8 cellular contexts compared by ENCODE assay signal in genomic region chr19:36687214-36688056, GRCh38. TPM values are rescaled to one million over a fixed set of nuclear protein-coding genes. Genes with fewer than 3 reads are reported as not detected.
DNase-seq lines count a peak whose midpoint lies in the region; ATAC-seq, FAIRE-seq and TF ChIP-seq lines count a peak whose summit lies in the region.

Gene ZNF567 (plus strand): TSS chr19:36687612. CDS start chr19:36694868, 7,256 bp downstream.

- peak within 1 kb of the TSS; percentile 99 for H2AFZ ChIP-seq in mammary epithelial cell (ENCODE audit: low read depth, low read length)

- TF ChIP-seq CTCF in VCaP (conservative IDR thresholded peaks at IDR 0.05) (no peak), mammary epithelial cell (conservative IDR thresholded peaks at IDR 0.05 in 1 of 2, IDR thresholded peaks at IDR 0.05 in 1 of 2; ENCODE audit: extremely low read depth in 1 of 2, insufficient read depth in 1 of 2, low read depth in 1 of 2, low read length in 2 of 2) (peak in 1 of 2 donors; percentile 11)

- peaks cover 57% of the 10 kb centered on the region for H3K79me2 ChIP-seq in mammary epithelial cell (ENCODE audit: insufficient read depth, low read length)

- H3K9me3 ChIP-seq in mammary epithelial cell (replicated peaks; ENCODE audit: insufficient read depth, low read length) (peaks cover 9% of the 10 kb centered on the region), iPS-20b (ENCODE audit: insufficient read depth, low read depth, low read length) (peaks cover 22% of the 10 kb centered on the region), skeletal muscle tissue (ENCODE audit: control insufficient read depth in 3 of 3, low read length in 3 of 3) (peaks cover 2 to 5% (median 4%) of the 10 kb centered on the region in 3 donors)

- intact Hi-C loops in mammary epithelial cell (cut with micrococcal nuclease), result loop anchor here (1.0 to 10.0 kb wide), 4 partner anchors 21 to 310 kb away; partner anchors contain the start of genes ZFP14, ZNF345, ZNF461 and ZNF529

- H3K27ac ChIP-seq in VCaP, result peak within 1 kb of the TSS; percentile 82
- peak within 1 kb of the TSS; percentile 69 for H3K27ac ChIP-seq in mammary epithelial cell (ENCODE audit: insufficient read depth, low read depth, low read length)
- H3K27ac ChIP-seq in iPS-20b (ENCODE audit: low read length), result no peak within 1 kb of the TSS
- H3K27ac ChIP-seq in skeletal muscle tissue (ENCODE audit: low read depth, low read length), result peak within 1 kb of the TSS; percentile 64

- peak; percentile 96 for FAIRE-seq in A204.1 (lab: Jason Lieb, UNC)

- H3K4me2 ChIP-seq in mammary epithelial cell (ENCODE audit: insufficient read depth, low read depth, low read length), result peak within 1 kb of the TSS; percentile 87

- no peaks in the 10 kb centered on the region for H3K4me1 ChIP-seq in mammary epithelial cell (ENCODE audit: insufficient read depth, low read length)
- no peaks in the 10 kb centered on the region for H3K4me1 ChIP-seq in iPS-20b (ENCODE audit: insufficient read depth, low read length)
- H3K4me1 ChIP-seq in skeletal muscle tissue (ENCODE audit: control insufficient read depth in 3 of 3, insufficient read depth in 3 of 3, low read length in 3 of 3), result peaks cover 11 to 25% (median 14%) of the 10 kb centered on the region in 3 donors

- H3K27me3 ChIP-seq in mammary epithelial cell (ENCODE audit: insufficient read depth, low read length) (no peaks in the 10 kb centered on the region), iPS-20b (ENCODE audit: insufficient read depth, low read length) (no peaks in the 10 kb centered on the region), skeletal muscle tissue (ENCODE audit: control insufficient read depth in 3 of 3, insufficient read depth in 3 of 3, low read length in 3 of 3) (no peaks in the 10 kb centered on the region)

- ATAC-seq in GM18858 (IDR thresholded peaks at IDR 0.05; ENCODE audit: unreplicated experiment), result peak; percentile 67
- peak; percentile 90 for ATAC-seq in HG03066 (IDR thresholded peaks at IDR 0.05; ENCODE audit: low read depth, unreplicated experiment)

- CTCF ChIA-PET in mammary epithelial cell (lab: Charles Lee; ENCODE audit: low non-redundant PET), result no interaction called here

- peaks cover 6% of the 10 kb centered on the region for H3K36me3 ChIP-seq in mammary epithelial cell (ENCODE audit: insufficient read depth, low read length)
- peaks cover 34% of the 10 kb centered on the region for H3K36me3 ChIP-seq in iPS-20b (ENCODE audit: insufficient read depth, low read depth, low read length)
- H3K36me3 ChIP-seq in skeletal muscle tissue (ENCODE audit: control insufficient read depth in 3 of 3, insufficient read depth in 3 of 3, low read length in 3 of 3), result peaks cover 29 to 47% (median 32%) of the 10 kb centered on the region in 3 donors

- WGBS in mammary epithelial cell (ENCODE audit: low coverage, missing lambda C conversion rate), result 2% methylated on average over 31 of the region's 69 CpGs

- no TSS peak for BruUV-seq in mammary epithelial cell (replicated peaks; lab: Mats Ljungman, UMichigan)

- peak; percentile 95 for DNase-seq in NCI-H2171 treated with DMSO at 0.1 percent for 48 hours (lab: John Stamatoyannopoulos, UW)
- DNase-seq in mammary epithelial cell, result peak; percentile 96

- in situ Hi-C loops in mammary epithelial cell (cut with MboI; ENCODE audit: low sequenced_read_pairs in 2 of 2), result no loop called here

- H3K4me3 ChIP-seq in mammary epithelial cell (replicated peaks in 1 of 3; ENCODE audit: insufficient read depth in 1 of 3, low read depth in 2 of 3, low read length in 3 of 3) (peak within 1 kb of the TSS; percentile 75 to 92 (median 90)), iPS-20b (ENCODE audit: low read length) (peak within 1 kb of the TSS; percentile 97), skeletal muscle tissue (ENCODE audit: low read length in 3 of 3) (peak within 1 kb of the TSS; percentile 82 to 100 (median 99))

- dilution Hi-C loops in mammary epithelial cell (cut with HindIII; ENCODE audit: low sequenced_read_pairs), result no loop called here

- H4K20me1 ChIP-seq in mammary epithelial cell (ENCODE audit: insufficient read depth, low read length), result no peaks in the 10 kb centered on the region

- H3K9ac ChIP-seq in mammary epithelial cell (ENCODE audit: insufficient read depth, low read length), result peak within 1 kb of the TSS; percentile 91
- peak within 1 kb of the TSS; percentile 95 for H3K9ac ChIP-seq in iPS-20b (ENCODE audit: low read depth, low read length)
- peak within 1 kb of the TSS; percentile 88 to 95 (median 94) for H3K9ac ChIP-seq in skeletal muscle tissue (ENCODE audit: low read depth in 1 of 3, low read length in 3 of 3)

RNA-seq across cellular contexts. Expression of gene ZNF567, which starts in this region (rescaled TPM):
- total RNA-seq in mammary epithelial cell (1 to 10 TPM; 7.3 to 7.5 TPM), skeletal muscle tissue (7.3 TPM)
- polyA plus RNA-seq in mammary epithelial cell, result 3.8 TPM
- polyA minus RNA-seq in mammary epithelial cell, result not detected
